ENCODE assay signal across 15 cellular contexts in genomic region chr14:88533203-88533602, GRCh38. TPM values are rescaled to one million over a fixed set of nuclear protein-coding genes. Genes with fewer than 3 reads are reported as not detected.
DNase-seq lines count a peak whose midpoint lies in the region; ATAC-seq and TF ChIP-seq lines count a peak whose summit lies in the region.
"Had no signal": no experiment of that assay in that cellular context is flagged by ENCODE, and none has a peak within 500 bp of the region (broad histone marks: within the 10 kb centered on the region; RNA-seq: fewer than 3 reads in every experiment).

No MANE protein-coding gene starts in this region.

- H3K36me3 Mint-ChIP-seq in GM23338 (ENCODE audit: low read depth) (peaks cover 15% of the 10 kb centered on the region), CD14-positive monocyte (no peaks in the 10 kb centered on the region)

- H2BK12ac ChIP-seq in trophoblast cell (ENCODE audit: low read length), result no peak overlapping the region

- no peak overlapping the region for H4K91ac ChIP-seq in trophoblast cell (ENCODE audit: low read depth, low read length)

- peaks cover 4% of the 10 kb centered on the region; the same call in 2 of the 3 replicates for H3K9me3 Mint-ChIP-seq in GM23338
- H3K9me3 Mint-ChIP-seq in CD14-positive monocyte, result peaks cover 5 to 12% (median 9%) of the 10 kb centered on the region in 7 donors

- TF ChIP-seq POLR2A in Peyer's patch (IDR thresholded peaks at IDR 0.05), result no peak

- no peak overlapping the region for H3K27ac Mint-ChIP-seq in GM23338
- no peak overlapping the region for H3K27ac Mint-ChIP-seq in CD14-positive monocyte
- H3K27ac Mint-ChIP-seq: CD4-positive, alpha-beta memory T cell had no signal

- H3K79me2 ChIP-seq in GM23338 (replicated peaks; ENCODE audit: insufficient read depth), result 0 out of 2 replicates have a peak, but pooled peaks cover 8% of the 10 kb centered on the region
- no peaks in the 10 kb centered on the region for H3K79me2 ChIP-seq in trophoblast cell (ENCODE audit: control insufficient read depth, insufficient read depth, low read length, poor library complexity)

- no CpG with 5 or more reads among the region's 6 CpGs for WGBS in trophoblast cell (ENCODE audit: extremely low coverage, insufficient coverage, insufficient read length)

- no peak overlapping the region for H3K23ac ChIP-seq in trophoblast cell (ENCODE audit: low read length)

- H3F3A ChIP-seq in GM23338 (replicated peaks; ENCODE audit: low read depth), result no peaks in the 10 kb centered on the region

- H3K9me2 ChIP-seq in GM23338 (ENCODE audit: insufficient read depth), result no peaks in the 10 kb centered on the region

- DNase-seq in GM23338 (ENCODE audit: low spot score), result peak; percentile 41
- peak; percentile 41 for DNase-seq in amniotic epithelial cell (ENCODE audit: low read depth)
- peak; percentile 68 to 90 for DNase-seq in trophoblast cell
- no peak for DNase-seq in glomerular visceral epithelial cell (ENCODE audit: extremely low spot score)
- no peak for DNase-seq in CD14-positive monocyte (ENCODE audit: low spot score)
- DNase-seq in Peyer's patch, result no peak
- DNase-seq: ACHN; AML-193; CD4-positive, alpha-beta memory T cell; DMS53; GDM1; H9 had no signal

- H3K36me3 ChIP-seq in GM23338 (ENCODE audit: insufficient read depth), result no peaks in the 10 kb centered on the region
- H3K36me3 ChIP-seq in trophoblast cell (ENCODE audit: control insufficient read depth in 1 of 2, insufficient read depth in 2 of 2, low read length in 2 of 2), result peaks cover 11 to 22% of the 10 kb centered on the region in 2 experiments
- H3K36me3 ChIP-seq in Peyer's patch, result no peaks in the 10 kb centered on the region

- H3K4me3 ChIP-seq in GM23338, result no peak overlapping the region
- no peak overlapping the region for H3K4me3 ChIP-seq in trophoblast cell (ENCODE audit: low read depth, low read length)
- no peak overlapping the region for H3K4me3 ChIP-seq in Peyer's patch
- H3K4me3 ChIP-seq: K562 had no signal

- H3K14ac ChIP-seq in trophoblast cell (ENCODE audit: low read length), result no peak overlapping the region

- H3K4me2 ChIP-seq in GM23338, result no peak overlapping the region
- no peak overlapping the region for H3K4me2 ChIP-seq in trophoblast cell (ENCODE audit: low read length)

- H3K79me1 ChIP-seq in trophoblast cell (ENCODE audit: low read length), result no peaks in the 10 kb centered on the region

- H3K9ac ChIP-seq in trophoblast cell (ENCODE audit: low read length), result no peak overlapping the region

- no peak overlapping the region for H4K12ac ChIP-seq in trophoblast cell (ENCODE audit: low read depth, low read length)

- no peak overlapping the region for H3K4ac ChIP-seq in trophoblast cell (ENCODE audit: low read depth, low read length)

- no peak overlapping the region for H2BK120ac ChIP-seq in trophoblast cell (ENCODE audit: insufficient read depth, low read length, poor library complexity)

- H3K18ac ChIP-seq in trophoblast cell (ENCODE audit: low read length), result no peak overlapping the region

- H2AK5ac ChIP-seq in trophoblast cell (ENCODE audit: low read length), result no peak overlapping the region

- no peaks in the 10 kb centered on the region for H3K27me3 Mint-ChIP-seq in GM23338 (ENCODE audit: insufficient read depth, low read depth, poor library complexity)
- peaks cover 0 to 5% (median 2%) of the 10 kb centered on the region in 3 donors for H3K27me3 Mint-ChIP-seq in CD14-positive monocyte (ENCODE audit: low read depth in 3 of 3)

- H2BK5ac ChIP-seq in trophoblast cell (ENCODE audit: low read depth, low read length, poor library complexity), result no peak overlapping the region

- H3K4me3 Mint-ChIP-seq in GM23338 (no peak overlapping the region), CD14-positive monocyte (no peak overlapping the region)
- H3K4me3 Mint-ChIP-seq: CD4-positive, alpha-beta memory T cell; H9 had no signal

- H3K9me3 ChIP-seq in trophoblast cell (ENCODE audit: insufficient read depth, low read depth, low read length) (no peaks in the 10 kb centered on the region), Peyer's patch (no peaks in the 10 kb centered on the region)

- H3K4me1 Mint-ChIP-seq in GM23338 (no peaks in the 10 kb centered on the region), CD14-positive monocyte (peaks cover 9% of the 10 kb centered on the region)
- H3K4me1 Mint-ChIP-seq: CD4-positive, alpha-beta memory T cell; H9 had no signal

- H3K27me3 ChIP-seq in GM23338 (ENCODE audit: insufficient read depth) (no peaks in the 10 kb centered on the region), trophoblast cell (ENCODE audit: insufficient read depth, low read length) (no peaks in the 10 kb centered on the region), Peyer's patch (no peaks in the 10 kb centered on the region)

- no peak for TF ChIP-seq CTCF in GM23338 (conservative IDR thresholded peaks at IDR 0.05; ENCODE audit: low read depth in 2 of 2)
- TF ChIP-seq CTCF in CD14-positive monocyte (IDR thresholded peaks at IDR 0.05), result no peak
- no peak for TF ChIP-seq CTCF in Peyer's patch (IDR thresholded peaks at IDR 0.05)

- H4K20me1 ChIP-seq in GM23338 (replicated peaks; ENCODE audit: insufficient read depth), result no peaks in the 10 kb centered on the region; the same call in 1 of the 2 replicates

- intact Hi-C loops in CD14-positive monocyte (cut with micrococcal nuclease), result no loop called here

- no peak overlapping the region for H2AFZ ChIP-seq in GM23338
- H2AFZ ChIP-seq in trophoblast cell (ENCODE audit: insufficient read depth, low read length, poor library complexity), result no peak overlapping the region

- H3K4me1 ChIP-seq in GM23338 (ENCODE audit: insufficient read depth) (no peaks in the 10 kb centered on the region), trophoblast cell (ENCODE audit: control insufficient read depth in 1 of 2, insufficient read depth in 2 of 2, low read length in 2 of 2) (no peaks in the 10 kb centered on the region), Peyer's patch (peaks cover 0 to 22% (median 2%) of the 10 kb centered on the region in 4 donors)

- ATAC-seq in GM23338 (no peak), HG02981 (IDR thresholded peaks at IDR 0.05; ENCODE audit: unreplicated experiment) (no peak)
- ATAC-seq: K562 had no signal

- H3K27ac ChIP-seq in GM23338 (ENCODE audit: low read depth) (no peak overlapping the region), trophoblast cell (ENCODE audit: low read depth, low read length) (no peak overlapping the region), Peyer's patch (no peak overlapping the region)
- H3K27ac ChIP-seq: C4-2B had no signal

- H4K8ac ChIP-seq in trophoblast cell (ENCODE audit: low read depth, low read length), result no peak overlapping the region

TF ChIP-seq in GM23338, 12 proteins besides CTCF, POLR2A, EP300 and RAD21 (continues in another document):
- TF ChIP-seq EZH2 (IDR thresholded peaks at IDR 0.05; ENCODE audit: low read depth, unreplicated experiment), result no peak
- no peak for TF ChIP-seq CREB1 (CRISPR knock-in tag; IDR thresholded peaks at IDR 0.05; ENCODE audit: low read depth)
- TF ChIP-seq STAT1 (IDR thresholded peaks at IDR 0.05; ENCODE audit: unreplicated experiment), result no peak
- no peak for TF ChIP-seq ZNF114 (CRISPR knock-in tag; IDR thresholded peaks at IDR 0.05)
- TF ChIP-seq ETS1 (IDR thresholded peaks at IDR 0.05), result no peak
- no peak for TF ChIP-seq ZNF331 (CRISPR knock-in tag; IDR thresholded peaks at IDR 0.05; ENCODE audit: low read depth)
- no peak for TF ChIP-seq EZH2phosphoT487 (IDR thresholded peaks at IDR 0.05; ENCODE audit: unreplicated experiment)

RNA-seq across cellular contexts. Expression of gene PTPN21, which starts 21.6 kb away (rescaled TPM):
- 5.2 and 5.6 TPM in 2 replicates for total RNA-seq in GM23338 (2014; rRNA removed; shearing (Covaris generic))
- polyA plus RNA-seq in GM23338 (2016; fragmentation: Nextera tagmentation; extraction: Ambion mirVana) (2.3 and 2.7 TPM in 2 replicates), CD14-positive monocyte (not detected)
- 119 and 131 TPM in 2 replicates for polyA plus RNA-seq in trophoblast cell (2013)
- total RNA-seq in Peyer's patch, result 10 to 100 TPM; 15.7 to 20.8 (median 17.6) TPM
- total RNA-seq: CD4-positive, alpha-beta memory T cell had no signal
- polyA plus RNA-seq: CD4-positive, alpha-beta memory T cell had no signal

RNA-seq across cellular contexts. Expression of gene ZC3H14, which starts 29.6 kb away (rescaled TPM):
- 80.3 and 87.9 TPM in 2 replicates for total RNA-seq in GM23338 (2014; rRNA removed; shearing (Covaris generic))
- 55.8 and 63.2 TPM in 2 replicates for polyA plus RNA-seq in GM23338 (2016; fragmentation: Nextera tagmentation; extraction: Ambion mirVana)
- polyA plus RNA-seq in trophoblast cell (2013), result 92.2 and 93.7 TPM in 2 replicates
- polyA plus RNA-seq in CD14-positive monocyte, result 10 to 100 TPM; 27.1 to 30.2 TPM
- total RNA-seq in Peyer's patch, result 10 to 100 TPM; 62.9 to 93.3 (median 65.9) TPM

Comparison
In these comparisons a context has a peak if more than half of its experiments do, and no peak if none do; other contexts are left out.
1. DNase-seq: peak in GM23338 (single experiment), amniotic epithelial cell (single experiment) and trophoblast cell (2 of 2); none in glomerular visceral epithelial cell (single experiment), CD14-positive monocyte (single experiment) and Peyer's patch (0 of 3).